ENCODE assay signal across 9 cellular contexts in the genomic region with DNA sequence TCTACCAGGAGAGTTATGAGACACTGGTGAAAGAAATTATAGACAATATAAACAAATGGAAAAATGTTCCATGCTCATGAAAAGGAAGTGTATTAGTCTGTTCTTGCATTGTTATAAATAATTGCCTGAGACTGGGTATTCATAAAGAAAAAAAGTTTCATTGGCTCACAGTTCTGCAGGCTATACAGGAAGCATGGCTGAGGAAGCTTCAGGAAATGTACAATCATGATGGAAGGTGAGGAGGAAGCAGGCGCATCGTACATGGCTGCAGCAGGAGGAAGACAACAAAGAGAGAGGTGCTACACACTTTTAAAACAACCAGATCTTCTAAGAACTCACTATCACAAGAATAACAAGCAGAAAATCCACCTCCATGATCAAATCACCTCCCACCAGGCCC.
"Had no signal": no experiment of that assay in that cellular context is flagged by ENCODE, and none has a peak within 500 bp of the region (broad histone marks: within the 10 kb centered on the region; RNA-seq: fewer than 3 reads in every experiment).

No MANE protein-coding gene starts in this region.

- ATAC-seq: HCT116, K562 had no signal

- H3K9ac ChIP-seq: GM23248 had no signal

- H3K4me3 ChIP-seq: GM23248, HAP-1, K562 had no signal

- DNase-seq: GM23248, GOT3, H7, HFFc6, IMR-90, KG1 had no signal

- H3K36me3 ChIP-seq: HAP-1 had no signal

- H3K4me1 ChIP-seq: HAP-1 had no signal

- H3K27ac ChIP-seq: GM23248 had no signal
